In the genomic region with DNA sequence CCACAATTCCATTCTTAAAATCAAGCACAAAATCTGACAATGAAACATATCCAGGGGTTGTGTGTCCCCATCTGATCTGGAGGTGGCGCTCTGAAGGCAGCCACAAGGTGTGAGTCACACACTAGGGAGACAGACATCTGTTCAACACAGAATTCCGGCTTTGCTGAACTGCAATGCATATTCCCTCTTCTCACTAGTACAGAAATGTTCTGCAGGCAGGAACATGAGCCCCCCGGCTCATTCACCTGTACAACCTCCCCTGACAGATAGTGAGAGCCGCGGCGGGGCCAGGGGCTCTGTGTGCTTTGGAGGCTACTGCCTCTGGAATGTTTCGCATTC, we compare ENCODE assay signal across 9 cellular contexts. TPM values are rescaled to one million over a fixed set of nuclear protein-coding genes. Genes with fewer than 3 reads are reported as not detected.
DNase-seq lines count a peak whose midpoint lies in the region; ATAC-seq, FAIRE-seq and TF ChIP-seq lines count a peak whose summit lies in the region.
"Had no signal": no experiment of that assay in that cellular context is flagged by ENCODE, and none has a peak within 500 bp of the region (broad histone marks: within the 10 kb centered on the region; RNA-seq: fewer than 3 reads in every experiment).

No MANE protein-coding gene starts in this region.

- H3K9me3 Mint-ChIP-seq in naive thymus-derived CD8-positive, alpha-beta T cell, result no peaks in the 10 kb centered on the region

- peaks cover 2 to 10% (median 7%) of the 10 kb centered on the region in 4 donors for H3K4me1 Mint-ChIP-seq in naive thymus-derived CD8-positive, alpha-beta T cell

- H3K27me3 ChIP-seq in DOHH2 (ENCODE audit: control insufficient read depth, low read length) (no peaks in the 10 kb centered on the region), bronchial epithelial cell (ENCODE audit: control insufficient read depth, insufficient read depth, low read length) (no peaks in the 10 kb centered on the region)

- peaks cover 0 to 88% (median 8%) of the 10 kb centered on the region in 3 donors for H3K36me3 Mint-ChIP-seq in naive thymus-derived CD8-positive, alpha-beta T cell

- H3K4me3 ChIP-seq in DOHH2 (ENCODE audit: low read length) (no peak overlapping the region), bronchial epithelial cell (ENCODE audit: low read depth, low read length) (no peak overlapping the region)

- no peaks in the 10 kb centered on the region for H3K9me3 ChIP-seq in DOHH2 (ENCODE audit: control insufficient read depth, insufficient read depth, low read length)

- H3K4me1 ChIP-seq in DOHH2 (ENCODE audit: control insufficient read depth, low read length), result no peaks in the 10 kb centered on the region

- H3K9me2 ChIP-seq in DOHH2 (replicated peaks; ENCODE audit: control insufficient read depth, low read length), result no peaks in the 10 kb centered on the region

- H3K27ac Mint-ChIP-seq in naive thymus-derived CD8-positive, alpha-beta T cell, result peak overlapping the region in 6 of 10 donors; percentile 49 to 74 (median 60)

- H3K4me2 ChIP-seq in DOHH2 (ENCODE audit: low read length), result no peak overlapping the region

- peak; percentile 51 for TF ChIP-seq CTCF in DOHH2 (IDR thresholded peaks at IDR 0.05; ENCODE audit: low read depth, low read length, poor library complexity, severe bottlenecking)
- peak; percentile 56 for TF ChIP-seq CTCF in bronchial epithelial cell (IDR thresholded peaks at IDR 0.05; ENCODE audit: insufficient read depth, low read length, severe bottlenecking)

- POLR2A ChIA-PET in naive thymus-derived CD8-positive, alpha-beta T cell (lab: Charles Lee), result no interaction called here

- FAIRE-seq in bronchial epithelial cell (lab: Jason Lieb, UNC), result no peak

- ATAC-seq in naive thymus-derived CD8-positive, alpha-beta T cell, result peak in 1 of 2 donors; percentile 27
- ATAC-seq in GM18520 (IDR thresholded peaks at IDR 0.05; ENCODE audit: unreplicated experiment), result no peak
- ATAC-seq in HG03039 (IDR thresholded peaks at IDR 0.05; ENCODE audit: unreplicated experiment), result no peak

- H3K27ac ChIP-seq in DOHH2 (ENCODE audit: low read depth, low read length), result no peak overlapping the region

- DNase-seq in M059J (ENCODE audit: low read depth), result peak; percentile 53
- peak; percentile 46 for DNase-seq in bronchial epithelial cell (ENCODE audit: low read depth)
- no peak for DNase-seq in naive thymus-derived CD8-positive, alpha-beta T cell
- no peak for DNase-seq in NCI-H2227 (lab: John Stamatoyannopoulos, UW; ENCODE audit: unreplicated experiment)
- no peak for DNase-seq in activated CD4-positive, alpha-beta T cell treated with anti-CD3 and anti-CD28 coated beads for 4 hours
- DNase-seq: activated naive CD4-positive, alpha-beta T cell treated with Interleukin-2 at 50 U/mL for 16 hours had no signal

- H3K27me3 Mint-ChIP-seq in naive thymus-derived CD8-positive, alpha-beta T cell, result no peaks in the 10 kb centered on the region

- no peaks in the 10 kb centered on the region for H3K79me2 ChIP-seq in DOHH2 (ENCODE audit: control insufficient read depth, low read length)

- H3K4me3 Mint-ChIP-seq in naive thymus-derived CD8-positive, alpha-beta T cell, result no peak overlapping the region

- no peaks in the 10 kb centered on the region for H4K20me1 ChIP-seq in DOHH2 (ENCODE audit: control insufficient read depth, insufficient read depth, low read depth, low read length)

- H3F3A ChIP-seq in DOHH2 (ENCODE audit: control insufficient read depth, insufficient read depth), result no peaks in the 10 kb centered on the region

- H3K36me3 ChIP-seq in DOHH2 (ENCODE audit: control insufficient read depth, low read length) (peaks cover 71% of the 10 kb centered on the region), bronchial epithelial cell (ENCODE audit: control insufficient read depth, insufficient read depth, low read length) (peaks cover 40% of the 10 kb centered on the region)

RNA-seq across cellular contexts. Expression of gene WDR1, which starts 41.9 kb away (rescaled TPM):
- 322 and 407 TPM in 2 replicates for total RNA-seq in M059J (2014; rRNA removed; shearing (Covaris generic))
- total RNA-seq in bronchial epithelial cell, result 290 and 315 TPM in 2 replicates
- 100 to 1,000 TPM; 295 to 300 TPM for total RNA-seq in naive thymus-derived CD8-positive, alpha-beta T cell
- 100 to 1,000 TPM; 304 to 378 (median 322) TPM for polyA plus RNA-seq in naive thymus-derived CD8-positive, alpha-beta T cell

RNA-seq across cellular contexts. Expression of gene SLC2A9, which starts 53.4 kb away (rescaled TPM):
- 0.25 TPM in 1 of 2 replicates, not detected in the other for total RNA-seq in M059J (2014; rRNA removed; shearing (Covaris generic))
- 29.7 and 71.0 TPM in 2 replicates for total RNA-seq in bronchial epithelial cell
- 1 to 10 TPM; 3.0 to 3.4 TPM for total RNA-seq in naive thymus-derived CD8-positive, alpha-beta T cell
- polyA plus RNA-seq in naive thymus-derived CD8-positive, alpha-beta T cell, result under 1 TPM in 2 of 3 donors, not detected in 1; 0.37 to 0.92 TPM

Comparison
In these comparisons a context has a peak if more than half of its experiments do, and no peak if none do; other contexts are left out.
1. DNase-seq: peak in M059J (single experiment) and bronchial epithelial cell (single experiment); none in naive thymus-derived CD8-positive, alpha-beta T cell (0 of 10), NCI-H2227 (single experiment) and activated CD4-positive, alpha-beta T cell treated with anti-CD3 and anti-CD28 coated beads for 4 hours (0 of 2).